Comparison of ENCODE assay signal across 8 cellular contexts in genomic region chrX:40299028-40299479, GRCh38.
DNase-seq lines count a peak whose midpoint lies in the region; ATAC-seq and TF ChIP-seq lines count a peak whose summit lies in the region.

No MANE protein-coding gene starts in this region.

- TF ChIP-seq CTCF in fibroblast of pulmonary artery (IDR thresholded peaks at IDR 0.05; ENCODE audit: low read length, missing control alignments) = peak; percentile 20

- peaks cover 0 to 9% of the 10 kb centered on the region in 2 donors for H3K36me3 Mint-ChIP-seq in stimulated activated naive B cell treated with anti-CD40 and anti-IgM and Interleukin-4, amounts not matched to agents 10 μg/mL and 1 μg/mL and 100 μg/mL, for 72 hours

- no peak overlapping the region for H3K4me3 Mint-ChIP-seq in stimulated activated naive B cell treated with anti-CD40 and anti-IgM and Interleukin-4, amounts not matched to agents 10 μg/mL and 1 μg/mL and 100 μg/mL, for 72 hours

- DNase-seq in NCI-H82 (lab: John Stamatoyannopoulos, UW) (peak; percentile 29), NCI-H82 treated with DMSO at 0.1 percent for 48 hours (lab: John Stamatoyannopoulos, UW; ENCODE audit: unreplicated experiment) (no peak), SK-MEL-5 (ENCODE audit: low read depth, low spot score) (peak; percentile 23), fibroblast of pulmonary artery (ENCODE audit: low read depth) (peak; percentile 9), NCI-H2107 (lab: John Stamatoyannopoulos, UW) (no peak), anterior cingulate cortex (lab: John Stamatoyannopoulos, UW) (no peak), T1000 (lab: John Stamatoyannopoulos, UW) (no peak)
- DNase-seq in stimulated activated naive B cell treated with anti-CD40 and anti-IgM and Interleukin-4, amounts not matched to agents 10 μg/mL and 1 μg/mL and 100 μg/mL, for 72 hours = no peak

- in situ Hi-C loops in SK-MEL-5 (cut with HindIII; ENCODE audit: low pct_unique_long_range_greater_than_20kb, low sequenced_read_pairs) = no loop called here

- H3K27ac Mint-ChIP-seq in stimulated activated naive B cell treated with anti-CD40 and anti-IgM and Interleukin-4, amounts not matched to agents 10 μg/mL and 1 μg/mL and 100 μg/mL, for 72 hours = peak overlapping the region; percentile 51

- H3K4me3 ChIP-seq in fibroblast of pulmonary artery (replicated peaks; ENCODE audit: low read depth, low read length) = no peak overlapping the region

- no peak for ATAC-seq in stimulated activated naive B cell treated with anti-CD40 and anti-IgM and Interleukin-4, amounts not matched to agents 10 μg/mL and 1 μg/mL and 100 μg/mL, for 72 hours (replicated peaks)

- peaks cover 10% of the 10 kb centered on the region in 2 donors for H3K9me3 Mint-ChIP-seq in stimulated activated naive B cell treated with anti-CD40 and anti-IgM and Interleukin-4, amounts not matched to agents 10 μg/mL and 1 μg/mL and 100 μg/mL, for 72 hours

- H3K4me1 Mint-ChIP-seq in stimulated activated naive B cell treated with anti-CD40 and anti-IgM and Interleukin-4, amounts not matched to agents 10 μg/mL and 1 μg/mL and 100 μg/mL, for 72 hours = peaks cover 28 to 35% of the 10 kb centered on the region in 2 donors

- peaks cover 0 to 27% of the 10 kb centered on the region in 2 donors for H3K27me3 Mint-ChIP-seq in stimulated activated naive B cell treated with anti-CD40 and anti-IgM and Interleukin-4, amounts not matched to agents 10 μg/mL and 1 μg/mL and 100 μg/mL, for 72 hours

Comparison
In these comparisons a context has a peak if more than half of its experiments do, and no peak if none do; other contexts are left out.
1. DNase-seq: peak in NCI-H82 (single experiment), SK-MEL-5 (single experiment) and fibroblast of pulmonary artery (single experiment); none in NCI-H82 treated with DMSO at 0.1 percent for 48 hours (single experiment), stimulated activated naive B cell treated with anti-CD40 and anti-IgM and Interleukin-4, amounts not matched to agents 10 μg/mL and 1 μg/mL and 100 μg/mL, for 72 hours (single experiment), NCI-H2107 (single experiment), anterior cingulate cortex (0 of 58) and T1000 (single experiment).